ENCODE assay signal across 8 cellular contexts in genomic region chr16:2867661-2867986, GRCh38. TPM values are rescaled to one million over a fixed set of nuclear protein-coding genes. Genes with fewer than 3 reads are reported as not detected.
DNase-seq lines count a peak whose midpoint lies in the region; ATAC-seq and TF ChIP-seq lines count a peak whose summit lies in the region.

No MANE protein-coding gene starts in this region.

- TF ChIP-seq POLR2A in gastroesophageal sphincter (IDR thresholded peaks at IDR 0.05): no peak

- peak overlapping the region; percentile 89 for H3K4me2 ChIP-seq in skeletal muscle satellite cell (ENCODE audit: low read length)

- H3K27me3 ChIP-seq in H7 (ENCODE audit: control insufficient read depth, insufficient read depth, low read length) (peaks cover 4% of the 10 kb centered on the region), gastroesophageal sphincter (peaks cover 25% of the 10 kb centered on the region), skeletal muscle satellite cell (ENCODE audit: control insufficient read depth, insufficient read depth, low read length) (no peaks in the 10 kb centered on the region)

- H3K4me1 ChIP-seq in gastroesophageal sphincter: peaks cover 0 to 13% (median 0%) of the 10 kb centered on the region in 3 donors
- H3K4me1 ChIP-seq in skeletal muscle satellite cell (ENCODE audit: control insufficient read depth, insufficient read depth, low read length): peaks cover 6% of the 10 kb centered on the region

- no peak for TF ChIP-seq EP300 in gastroesophageal sphincter (IDR thresholded peaks at IDR 0.05)

- H3K27ac ChIP-seq in gastroesophageal sphincter: peak overlapping the region; percentile 83 to 96 (median 92)

- H3K4me3 ChIP-seq in H7 (ENCODE audit: insufficient read depth, low read depth, low read length) (peak overlapping the region; percentile 50), WI38 (ENCODE audit: low read depth, low read length) (peak overlapping the region; percentile 66), gastroesophageal sphincter (peak overlapping the region; percentile 67 to 69), skeletal muscle satellite cell (ENCODE audit: low read length) (peak overlapping the region; percentile 82)

- H3K9me3 ChIP-seq in gastroesophageal sphincter: no peaks in the 10 kb centered on the region
- no peaks in the 10 kb centered on the region for H3K9me3 ChIP-seq in skeletal muscle satellite cell (replicated peaks; ENCODE audit: low read length)

- ATAC-seq in gastroesophageal sphincter (no peak), GM21528 (IDR thresholded peaks at IDR 0.05; ENCODE audit: low FRiP score, unreplicated experiment) (no peak)

- TF ChIP-seq CTCF in WI38 (IDR thresholded peaks at IDR 0.05; ENCODE audit: low read depth, low read length) (no peak), gastroesophageal sphincter (IDR thresholded peaks at IDR 0.05) (no peak)

- H3K36me3 ChIP-seq in H7 (replicated peaks; ENCODE audit: control insufficient read depth, insufficient read depth, low read length): no peaks in the 10 kb centered on the region
- H3K36me3 ChIP-seq in gastroesophageal sphincter: no peaks in the 10 kb centered on the region
- H3K36me3 ChIP-seq in skeletal muscle satellite cell (ENCODE audit: insufficient read depth, low read length): no peaks in the 10 kb centered on the region

- H3K9ac ChIP-seq in skeletal muscle satellite cell (ENCODE audit: low read depth, low read length): peak overlapping the region; percentile 93

- WGBS in gastroesophageal sphincter (ENCODE audit: low coverage in 1 of 2), 2 donors: 22 to 46% methylated on average over 6 to 7 of the region's 8 CpGs

- DNase-seq in H7 (no peak), SIG-M5 treated with dmso at 0.1 percent for 504 hours (lab: John Stamatoyannopoulos, UW; ENCODE audit: unreplicated experiment) (no peak), KG1 (lab: John Stamatoyannopoulos, UW) (no peak)
- no peak for DNase-seq in activated CD4-positive, alpha-beta T cell treated with anti-CD3 and anti-CD28 coated beads, Interleukin-2, amount 50 U/mL, for 48 hours

RNA-seq across cellular contexts. Expression of gene PRSS22, which starts 9.7 kb away (rescaled TPM):
- 0.80 and 0.85 TPM in 2 replicates for total RNA-seq in H7 (2014; rRNA removed; shearing (Covaris generic))
- total RNA-seq in gastroesophageal sphincter: 1 to 10 TPM in 2 of 4 donors, not detected in 2; 1.0 to 2.7 TPM
- under 0.01 TPM in 1 of 2 replicates, not detected in the other for total RNA-seq in skeletal muscle satellite cell (2012; rRNA removed)

RNA-seq across cellular contexts. Expression of gene FLYWCH2, which starts 15.4 kb away (rescaled TPM):
- total RNA-seq in H7 (2014; rRNA removed; shearing (Covaris generic)): 55.2 and 94.1 TPM in 2 replicates
- 10 to 100 TPM; 21.9 to 69.1 (median 38.8) TPM for total RNA-seq in gastroesophageal sphincter
- 78.8 and 88.9 TPM in 2 replicates for total RNA-seq in skeletal muscle satellite cell (2012; rRNA removed)

RNA-seq across cellular contexts. Expression of gene ZG16B, which starts 37.5 kb away (rescaled TPM):
- not detected in 2 replicates for total RNA-seq in H7 (2014; rRNA removed; shearing (Covaris generic))
- total RNA-seq in gastroesophageal sphincter: 10 to 100 TPM in 1 of 4 donors, not detected in 3; 37.5 TPM
- 3.1 and 5.6 TPM in 2 replicates for total RNA-seq in skeletal muscle satellite cell (2012; rRNA removed)

RNA-seq across cellular contexts. Expression of gene FLYWCH1, which starts 44.1 kb away (rescaled TPM):
- total RNA-seq in H7 (2014; rRNA removed; shearing (Covaris generic)): 22.7 and 33.5 TPM in 2 replicates
- total RNA-seq in gastroesophageal sphincter: 10 to 100 TPM; 34.5 to 66.5 (median 51.2) TPM
- 30.8 and 40.1 TPM in 2 replicates for total RNA-seq in skeletal muscle satellite cell (2012; rRNA removed)

RNA-seq across cellular contexts. Expression of gene PRSS21, which starts 50.6 kb away (rescaled TPM):
- 0.42 and 1.5 TPM in 2 replicates for total RNA-seq in H7 (2014; rRNA removed; shearing (Covaris generic))
- not detected for total RNA-seq in gastroesophageal sphincter
- total RNA-seq in skeletal muscle satellite cell (2012; rRNA removed): 0.44 TPM in 1 of 2 replicates, not detected in the other
